ENCODE assay signal across 25 cellular contexts in genomic region chr1:174690266-174690665, GRCh38.
DNase-seq lines count a peak whose midpoint lies in the region; ATAC-seq, FAIRE-seq and TF ChIP-seq lines count a peak whose summit lies in the region.
"Had no signal": no experiment of that assay in that cellular context is flagged by ENCODE, and none has a peak within 500 bp of the region (broad histone marks: within the 10 kb centered on the region; RNA-seq: fewer than 3 reads in every experiment).

No MANE protein-coding gene starts in this region.

- no peak overlapping the region for H2BK15ac ChIP-seq in IMR-90 (ENCODE audit: low read depth, low read length)

- no peaks in the 10 kb centered on the region for H3K9me3 Mint-ChIP-seq in Caco-2 (ENCODE audit: unreplicated experiment)

- no peak overlapping the region for H2AK5ac ChIP-seq in IMR-90 (ENCODE audit: low read depth, low read length)

- H2BK5ac ChIP-seq in IMR-90 (ENCODE audit: low read depth, low read length, poor library complexity, severe bottlenecking), result no peak overlapping the region

- no peaks in the 10 kb centered on the region for H3K27me3 ChIP-seq in IMR-90 (ENCODE audit: control insufficient read depth, insufficient read depth, low read length)
- H3K27me3 ChIP-seq in small intestine (ENCODE audit: control insufficient read depth in 2 of 2, insufficient read depth in 2 of 2, low read length in 2 of 2), result no peaks in the 10 kb centered on the region
- H3K27me3 ChIP-seq in Caco-2 (replicated peaks; ENCODE audit: control insufficient read depth, insufficient read depth, low read length), result no peaks in the 10 kb centered on the region
- H3K27me3 ChIP-seq: BE2C, BLaER1 had no signal

- no peaks in the 10 kb centered on the region for H3K79me1 ChIP-seq in IMR-90 (ENCODE audit: low read depth in 1 of 2, low read length in 2 of 2)

- no peaks in the 10 kb centered on the region for H3K36me3 Mint-ChIP-seq in Caco-2 (ENCODE audit: insufficient read depth, unreplicated experiment)

- CTCF ChIA-PET in IMR-90 (lab: Yijun Ruan, JAX) (interaction anchor here (0.7 kb wide), 2 partner anchors 292 to 427 kb away, joined by 3 to 4 read pairs; no protein-coding TSS in a partner anchor), Caco-2 (lab: Charles Lee) (no interaction called here)

- H3K9ac ChIP-seq in IMR-90 (ENCODE audit: low read depth, low read length), result no peak overlapping the region
- H3K9ac ChIP-seq: BLaER1 had no signal

- H3K4me3 ChIP-seq in IMR-90 (ENCODE audit: insufficient read depth, low read depth, low read length), result no peak overlapping the region
- no peak overlapping the region for H3K4me3 ChIP-seq in small intestine (ENCODE audit: low read depth in 1 of 2, low read length in 2 of 2)
- H3K4me3 ChIP-seq in Caco-2 (ENCODE audit: low read depth, low read length), result no peak overlapping the region
- H3K4me3 ChIP-seq: BLaER1 had no signal

- H4K91ac ChIP-seq in IMR-90 (ENCODE audit: insufficient read depth, low read depth, low read length), result no peak overlapping the region

- BruUV-seq in IMR-90 (replicated peaks; lab: Mats Ljungman, UMichigan) (no TSS peak), Caco-2 (replicated peaks; lab: Mats Ljungman, UMichigan) (no TSS peak)

- no peaks in the 10 kb centered on the region for H4K20me1 ChIP-seq in IMR-90 (ENCODE audit: insufficient read depth, low read length)
- H4K20me1 ChIP-seq: BLaER1 had no signal

- H3K9me1 ChIP-seq in IMR-90 (ENCODE audit: insufficient read depth, low read length), result no peaks in the 10 kb centered on the region

- no peak overlapping the region for H2AFZ ChIP-seq in IMR-90 (replicated peaks; ENCODE audit: low read length, poor library complexity)

- no peak overlapping the region for H2BK20ac ChIP-seq in IMR-90 (ENCODE audit: low read depth, low read length)

- no peak overlapping the region for H3K18ac ChIP-seq in IMR-90 (ENCODE audit: low read depth, low read length)

- TF ChIP-seq POLR2A in IMR-90 (IDR thresholded peaks at IDR 0.05; ENCODE audit: low read depth, low read length), result no peak

- FAIRE-seq in TTC549 (lab: Jason Lieb, UNC), result peak; percentile 77
- FAIRE-seq in colon (lab: Jason Lieb, UNC), result peak; percentile 18
- peak; percentile 51 for FAIRE-seq in small intestine (lab: Jason Lieb, UNC)
- FAIRE-seq: A204.1, D721Med, G401.6, GM12891, GM19239 had no signal

- in situ Hi-C loops in IMR-90 (cut with MboI; ENCODE audit: low sequenced_read_pairs), result no loop called here

- intact Hi-C loops in IMR-90 (cut with micrococcal nuclease) (no loop called here), Caco-2 (cut with micrococcal nuclease; ENCODE audit: unreplicated experiment) (no loop called here)

- H3K36me3 ChIP-seq in IMR-90 (ENCODE audit: control insufficient read depth, insufficient read depth, low read length) (no peaks in the 10 kb centered on the region), small intestine (ENCODE audit: control insufficient read depth in 2 of 2, insufficient read depth in 2 of 2, low read length in 2 of 2) (no peaks in the 10 kb centered on the region), Caco-2 (ENCODE audit: control insufficient read depth, insufficient read depth, low read length) (no peaks in the 10 kb centered on the region)
- H3K36me3 ChIP-seq: BE2C, BLaER1 had no signal

- TF ChIP-seq CTCF in IMR-90 (conservative IDR thresholded peaks at IDR 0.05; ENCODE audit: low read depth, low read length) (no peak), Caco-2 (IDR thresholded peaks at IDR 0.05; ENCODE audit: insufficient read depth in 1 of 2, low read depth in 1 of 2, low read length in 1 of 2, severe bottlenecking in 1 of 2, unreplicated experiment in 1 of 2) (no peak)

- no peak overlapping the region for H2AK9ac ChIP-seq in IMR-90 (replicated peaks; ENCODE audit: low read depth, low read length, poor library complexity)

- no peaks in the 10 kb centered on the region for H3K9me3 ChIP-seq in IMR-90 (ENCODE audit: control insufficient read depth, insufficient read depth, low read length)
- no peaks in the 10 kb centered on the region for H3K9me3 ChIP-seq in small intestine (ENCODE audit: control insufficient read depth, low read depth)
- no peaks in the 10 kb centered on the region for H3K9me3 ChIP-seq in Caco-2
- H3K9me3 ChIP-seq: BE2C, BLaER1 had no signal

- H4K5ac ChIP-seq in IMR-90 (ENCODE audit: low read depth, low read length), result no peak overlapping the region

- no peak for TF ChIP-seq RAD21 in IMR-90 (IDR thresholded peaks at IDR 0.05; ENCODE audit: low read length)

- no peak overlapping the region for H3K4ac ChIP-seq in IMR-90 (ENCODE audit: low read depth, low read length)

- no peak overlapping the region for H3K23ac ChIP-seq in IMR-90 (ENCODE audit: low read depth, low read length)

- no peak for ATAC-seq in IMR-90 (ENCODE audit: low read depth)
- no peak for ATAC-seq in HG02970 (IDR thresholded peaks at IDR 0.05; ENCODE audit: low FRiP score, unreplicated experiment)

- POLR2A ChIA-PET in IMR-90 (lab: Charles Lee; ENCODE audit: unreplicated experiment), result no interaction called here
- POLR2A ChIA-PET in Caco-2 (lab: Charles Lee), result no interaction called here

- H3K27ac Mint-ChIP-seq in Caco-2 (ENCODE audit: unreplicated experiment), result no peak overlapping the region
- H3K27ac Mint-ChIP-seq: CD14-positive monocyte; CD4-positive, alpha-beta memory T cell; CD4-positive, CD25-positive, alpha-beta regulatory T cell; CD8-positive, alpha-beta memory T cell had no signal

- H3K4me1 Mint-ChIP-seq in Caco-2 (ENCODE audit: low read depth, unreplicated experiment), result no peaks in the 10 kb centered on the region
- H3K4me1 Mint-ChIP-seq: CD14-positive monocyte had no signal

- dilution Hi-C loops in IMR-90 (cut with HindIII; ENCODE audit: low sequenced_read_pairs, unreplicated experiment), result no loop called here

- H3K4me1 ChIP-seq in IMR-90 (ENCODE audit: control insufficient read depth, insufficient read depth, low read length) (no peaks in the 10 kb centered on the region), small intestine (ENCODE audit: control insufficient read depth in 2 of 2, insufficient read depth in 1 of 2, low read depth in 1 of 2, low read length in 1 of 2) (peaks cover 0 to 3% of the 10 kb centered on the region in 2 donors), Caco-2 (no peaks in the 10 kb centered on the region)
- H3K4me1 ChIP-seq: BE2C, BLaER1 had no signal

- H3K27ac ChIP-seq in IMR-90 (ENCODE audit: insufficient read depth, low read length) (no peak overlapping the region), small intestine (ENCODE audit: low read depth in 1 of 2, low read length in 1 of 2) (no peak overlapping the region)
- H3K27ac ChIP-seq: BLaER1 had no signal

- H4K8ac ChIP-seq in IMR-90 (ENCODE audit: low read depth in 2 of 2, low read length in 2 of 2), result no peak overlapping the region

- no peak overlapping the region for H3K4me2 ChIP-seq in IMR-90 (ENCODE audit: low read depth, low read length)
- H3K4me2 ChIP-seq: BLaER1 had no signal

- H3K56ac ChIP-seq in IMR-90 (ENCODE audit: extremely low read depth, insufficient read depth, low read length), result no peak overlapping the region

- no peak overlapping the region for H3K14ac ChIP-seq in IMR-90 (replicated peaks; ENCODE audit: low read depth, low read length)

- DNase-seq in IMR-90 (no peak), small intestine (no peak), Caco-2 (no peak)
- DNase-seq in activated CD4-positive, alpha-beta T cell treated with anti-CD3 and anti-CD28 coated beads for 4 hours, result no peak
- DNase-seq: 8988T; ACHN; BE2C; C1 segment of cervical spinal cord; Calu3; CD4-positive, alpha-beta memory T cell; CD4-positive, CD25-positive, alpha-beta regulatory T cell; CD8-positive, alpha-beta memory T cell; COR-L47; DMS79 treated with DMSO at 0.1 percent for 48 hours; GF-D8 had no signal

- no peak overlapping the region for H2BK120ac ChIP-seq in IMR-90 (ENCODE audit: low read depth, low read length)

- no peaks in the 10 kb centered on the region for H3K27me3 Mint-ChIP-seq in Caco-2 (ENCODE audit: insufficient read depth, unreplicated experiment)
- H3K27me3 Mint-ChIP-seq: CD4-positive, alpha-beta memory T cell; CD4-positive, CD25-positive, alpha-beta regulatory T cell; CD8-positive, alpha-beta memory T cell had no signal

- H3K4me3 Mint-ChIP-seq in Caco-2 (ENCODE audit: unreplicated experiment), result no peak overlapping the region
- H3K4me3 Mint-ChIP-seq: CD14-positive monocyte; CD4-positive, alpha-beta memory T cell; CD4-positive, CD25-positive, alpha-beta regulatory T cell; CD8-positive, alpha-beta memory T cell had no signal

TF ChIP-seq in IMR-90, 13 proteins besides CTCF, POLR2A, EP300 and RAD21:
- TF ChIP-seq MAZ (IDR thresholded peaks at IDR 0.05; ENCODE audit: borderline replicate concordance, low read depth, low read length) (no peak), RFX5 (IDR thresholded peaks at IDR 0.05; ENCODE audit: low read depth, low read length) (no peak), MAFK (IDR thresholded peaks at IDR 0.05; ENCODE audit: low read depth, low read length) (peak; percentile 24; the same call in 1 of the 2 replicates)
